22 cellular contexts compared by ENCODE assay signal in genomic region chr4:2604614-2605013, GRCh38.
"Had no signal": no experiment of that assay in that cellular context is flagged by ENCODE, and none has a peak within 500 bp of the region (broad histone marks: within the 10 kb centered on the region; RNA-seq: fewer than 3 reads in every experiment).

No MANE protein-coding gene starts in this region.

- H3K27me3 ChIP-seq: heart right ventricle, upper lobe of left lung had no signal

- H3K27ac Mint-ChIP-seq: activated CD4-positive, alpha-beta memory T cell treated with anti-CD3 and anti-CD28 coated beads for 36 hours; activated naive CD4-positive, alpha-beta T cell treated with anti-CD3 and anti-CD28 coated beads for 36 hours; activated naive CD8-positive, alpha-beta T cell treated with anti-CD3 and anti-CD28 coated beads, Interleukin-2, amount 10 ng/mL, durations not matched to agents 7 days and 5 days had no signal

- H3K4me2 ChIP-seq: smooth muscle cell had no signal

- H3K4me3 Mint-ChIP-seq: activated CD4-positive, alpha-beta memory T cell treated with anti-CD3 and anti-CD28 coated beads for 36 hours; activated naive CD4-positive, alpha-beta T cell treated with anti-CD3 and anti-CD28 coated beads for 36 hours; activated naive CD8-positive, alpha-beta T cell treated with anti-CD3 and anti-CD28 coated beads, Interleukin-2, amount 10 ng/mL, durations not matched to agents 7 days and 5 days; neural crest cell had no signal

- H3K27ac ChIP-seq: heart right ventricle, thoracic aorta, upper lobe of left lung had no signal

- H3K4me3 ChIP-seq: heart right ventricle, mucosa of descending colon, smooth muscle cell, thoracic aorta, upper lobe of left lung had no signal

- H3K36me3 ChIP-seq: thoracic aorta, upper lobe of left lung had no signal

- DNase-seq: activated CD4-positive, alpha-beta memory T cell treated with anti-CD3 and anti-CD28 coated beads for 36 hours; activated CD4-positive, alpha-beta T cell treated with anti-CD3 and anti-CD28 coated beads for 4 hours; activated CD4-positive, CD25-positive, alpha-beta regulatory T cell; activated naive CD4-positive, alpha-beta T cell treated with anti-CD3 and anti-CD28 coated beads for 36 hours; activated naive CD8-positive, alpha-beta T cell treated with anti-CD3 and anti-CD28 coated beads, Interleukin-2, amount 10 ng/mL, durations not matched to agents 7 days and 5 days; activated T-cell treated with anti-CD3 and anti-CD28 coated beads, Interleukin-2, amount 50 U/mL, for 48 hours; amniotic stem cell; cerebellar nuclear complex; cortex of kidney; heart right ventricle; islet precursor cell; left cardiac atrium; mucosa of descending colon; stimulated activated CD4-positive, alpha-beta T cell treated with anti-CD3 and anti-CD28 coated beads, Interleukin-15, amount 100 ng/mL, for 24 hours; stimulated activated CD4-positive, alpha-beta T cell treated with anti-CD3 and anti-CD28 coated beads, Interleukin-2, amount 100 ng/mL, for 48 hours; stimulated activated naive CD4-positive, alpha-beta T cell treated with Interleukin-2 at 50 U/mL for 16 hours; T1000; upper lobe of left lung had no signal

- H3K9me3 Mint-ChIP-seq: activated CD4-positive, alpha-beta memory T cell treated with anti-CD3 and anti-CD28 coated beads for 36 hours; activated naive CD4-positive, alpha-beta T cell treated with anti-CD3 and anti-CD28 coated beads for 36 hours; activated naive CD8-positive, alpha-beta T cell treated with anti-CD3 and anti-CD28 coated beads, Interleukin-2, amount 10 ng/mL, durations not matched to agents 7 days and 5 days; neural crest cell had no signal

- H3K27me3 Mint-ChIP-seq: activated CD4-positive, alpha-beta memory T cell treated with anti-CD3 and anti-CD28 coated beads for 36 hours; activated naive CD8-positive, alpha-beta T cell treated with anti-CD3 and anti-CD28 coated beads, Interleukin-2, amount 10 ng/mL, durations not matched to agents 7 days and 5 days had no signal

- ATAC-seq: heart right ventricle, left cardiac atrium, mucosa of descending colon, sciatic nerve had no signal

- H3K9me3 ChIP-seq: heart right ventricle, mucosa of descending colon, thoracic aorta, upper lobe of left lung had no signal
